ENCODE assay signal across 7 cellular contexts in genomic region chr17:32144442-32144841, GRCh38. TPM values are rescaled to one million over a fixed set of nuclear protein-coding genes. Genes with fewer than 3 reads are reported as not detected.
DNase-seq lines count a peak whose midpoint lies in the region; ATAC-seq and TF ChIP-seq lines count a peak whose summit lies in the region.
"Not testable (repeated sequence)": the region's sequence is repeated elsewhere in the genome, so short reads cannot be mapped to it uniquely, and the experiment has no call there.

No MANE protein-coding gene starts in this region.

- not testable (repeated sequence) for H3K27ac Mint-ChIP-seq in CD4-positive, CD25-positive, alpha-beta regulatory T cell; activated naive CD8-positive, alpha-beta T cell
- peak overlapping the region in 1 of 9 donors; percentile 77 for H3K27ac Mint-ChIP-seq in naive thymus-derived CD4-positive, alpha-beta T cell

- H3K4me2 ChIP-seq in Karpas-422 (ENCODE audit: low read depth, low read length, poor library complexity, severe bottlenecking), result peak overlapping the region; percentile 84

- not testable (repeated sequence) for H3K9ac ChIP-seq in Karpas-422 (ENCODE audit: low read length)

- ATAC-seq in CD4-positive, CD25-positive, alpha-beta regulatory T cell (ENCODE audit: low read depth in 2 of 2); naive thymus-derived CD4-positive, alpha-beta T cell; gastrocnemius medialis: not testable (repeated sequence)

- intact Hi-C loops in naive thymus-derived CD4-positive, alpha-beta T cell (cut with micrococcal nuclease), result loop anchor here in 1 of 2 donors (5.0 kb wide), 1 partner anchor 208 kb away; the partner anchor contains the start of gene ZNF207
- intact Hi-C loops in gastrocnemius medialis (cut with DNase I; ENCODE audit: low total_unique reads), result loop anchor here (5.0 kb wide), 1 partner anchor 1667 kb away; the partner anchor contains the start of gene GOSR1

- H3K9me3 Mint-ChIP-seq in CD4-positive, CD25-positive, alpha-beta regulatory T cell; activated naive CD8-positive, alpha-beta T cell (ENCODE audit: low read depth); naive thymus-derived CD4-positive, alpha-beta T cell: not testable (repeated sequence)

- not testable (repeated sequence) for H3K27ac ChIP-seq in CD4-positive, CD25-positive, alpha-beta regulatory T cell (ENCODE audit: insufficient read depth, low read length, poor library complexity, severe bottlenecking); Karpas-422 (ENCODE audit: low read length); naive thymus-derived CD4-positive, alpha-beta T cell (ENCODE audit: low read depth, low read length)
- H3K27ac ChIP-seq in VCaP, result peak overlapping the region; percentile 96
- H3K27ac ChIP-seq in cardiac muscle cell, result peak overlapping the region; percentile 92
- H3K27ac ChIP-seq in gastrocnemius medialis, result peak overlapping the region; percentile 89 to 98 (median 92)

- H3K4me3 ChIP-seq in CD4-positive, CD25-positive, alpha-beta regulatory T cell (ENCODE audit: low read depth, low read length); Karpas-422 (ENCODE audit: low read length); cardiac muscle cell; naive thymus-derived CD4-positive, alpha-beta T cell (ENCODE audit: low read length); gastrocnemius medialis: not testable (repeated sequence)

- not testable (repeated sequence) for H3K27me3 ChIP-seq in CD4-positive, CD25-positive, alpha-beta regulatory T cell (ENCODE audit: control insufficient read depth, insufficient read depth, low read length); Karpas-422 (ENCODE audit: low read length); cardiac muscle cell; naive thymus-derived CD4-positive, alpha-beta T cell (ENCODE audit: control insufficient read depth in 2 of 2, insufficient read depth in 2 of 2, low read length in 2 of 2); gastrocnemius medialis

- peaks cover 12% of the 10 kb centered on the region for H3K27me3 Mint-ChIP-seq in CD4-positive, CD25-positive, alpha-beta regulatory T cell
- H3K27me3 Mint-ChIP-seq in activated naive CD8-positive, alpha-beta T cell; naive thymus-derived CD4-positive, alpha-beta T cell: not testable (repeated sequence)

- H3K9me2 ChIP-seq in Karpas-422 (replicated peaks; ENCODE audit: insufficient read depth, low read length), result not testable (repeated sequence)

- in situ Hi-C loops in gastrocnemius medialis (cut with MboI; ENCODE audit: low sequenced_read_pairs in 4 of 4), result loop anchor here in 2 of 4 donors (5.0 to 10.0 kb wide), 2 partner anchors 130 to 137 kb away; partner anchors contain the start of gene LRRC37B (in 1 of the 2)

- peaks cover 63% of the 10 kb centered on the region for H3K79me2 ChIP-seq in Karpas-422 (ENCODE audit: low read length)

- TF ChIP-seq CTCF in VCaP (conservative IDR thresholded peaks at IDR 0.05); cardiac muscle cell (IDR thresholded peaks at IDR 0.05; ENCODE audit: low read depth, low read length); gastrocnemius medialis (IDR thresholded peaks at IDR 0.05 in 4 of 5, conservative IDR thresholded peaks at IDR 0.05 in 1 of 5): not testable (repeated sequence)

- CTCF ChIA-PET in naive thymus-derived CD4-positive, alpha-beta T cell (lab: Charles Lee), result not testable (repeated sequence)

- H3K4me1 Mint-ChIP-seq in CD4-positive, CD25-positive, alpha-beta regulatory T cell, result peaks cover 22 to 47% (median 30%) of the 10 kb centered on the region in 4 donors
- peaks cover 49% of the 10 kb centered on the region for H3K4me1 Mint-ChIP-seq in activated naive CD8-positive, alpha-beta T cell (ENCODE audit: low read depth)
- H3K4me1 Mint-ChIP-seq in naive thymus-derived CD4-positive, alpha-beta T cell, result peaks cover 15 to 52% (median 42%) of the 10 kb centered on the region in 7 donors

- peak overlapping the region; percentile 68 to 99 (median 96) for H3K4me3 Mint-ChIP-seq in CD4-positive, CD25-positive, alpha-beta regulatory T cell
- peak overlapping the region; percentile 95 for H3K4me3 Mint-ChIP-seq in activated naive CD8-positive, alpha-beta T cell
- H3K4me3 Mint-ChIP-seq in naive thymus-derived CD4-positive, alpha-beta T cell, result peak overlapping the region in 6 of 10 donors; percentile 8 to 100 (median 92)

- H3K9me3 ChIP-seq in CD4-positive, CD25-positive, alpha-beta regulatory T cell (ENCODE audit: control insufficient read depth in 2 of 2, low read length in 2 of 2); Karpas-422 (ENCODE audit: low read length); cardiac muscle cell (ENCODE audit: low read depth); naive thymus-derived CD4-positive, alpha-beta T cell (ENCODE audit: control insufficient read depth in 2 of 3, low read length in 3 of 3); gastrocnemius medialis: not testable (repeated sequence)

- not testable (repeated sequence) for H4K20me1 ChIP-seq in Karpas-422 (ENCODE audit: insufficient read depth, low read depth, low read length)

- H3K36me3 Mint-ChIP-seq in CD4-positive, CD25-positive, alpha-beta regulatory T cell; activated naive CD8-positive, alpha-beta T cell; naive thymus-derived CD4-positive, alpha-beta T cell: not testable (repeated sequence)

- not testable (repeated sequence) for H2AFZ ChIP-seq in Karpas-422 (ENCODE audit: low read length)

- not testable (repeated sequence) for H3K36me3 ChIP-seq in CD4-positive, CD25-positive, alpha-beta regulatory T cell (ENCODE audit: control insufficient read depth, insufficient read depth, low read length); Karpas-422 (ENCODE audit: insufficient read depth, low read length); cardiac muscle cell; naive thymus-derived CD4-positive, alpha-beta T cell (ENCODE audit: control insufficient read depth in 2 of 3, insufficient read depth in 3 of 3, low read length in 3 of 3); gastrocnemius medialis

- not testable (repeated sequence) for TF ChIP-seq POLR2A in gastrocnemius medialis (IDR thresholded peaks at IDR 0.05)

- H3K4me1 ChIP-seq in CD4-positive, CD25-positive, alpha-beta regulatory T cell (ENCODE audit: control insufficient read depth, insufficient read depth, low read length, poor library complexity, severe bottlenecking), result peaks cover 29% of the 10 kb centered on the region
- H3K4me1 ChIP-seq in Karpas-422 (ENCODE audit: low read length), result peaks cover 21% of the 10 kb centered on the region
- H3K4me1 ChIP-seq in cardiac muscle cell (ENCODE audit: low read depth), result not testable (repeated sequence)
- H3K4me1 ChIP-seq in naive thymus-derived CD4-positive, alpha-beta T cell (ENCODE audit: control insufficient read depth in 2 of 2, insufficient read depth in 2 of 2, low read length in 2 of 2), result peaks cover 5 to 18% of the 10 kb centered on the region in 2 donors
- H3K4me1 ChIP-seq in gastrocnemius medialis, result peaks cover 32% of the 10 kb centered on the region in 2 donors

- DNase-seq in CD4-positive, CD25-positive, alpha-beta regulatory T cell; Karpas-422; cardiac muscle cell (ENCODE audit: low read depth in 1 of 2, low spot score in 1 of 2); naive thymus-derived CD4-positive, alpha-beta T cell; gastrocnemius medialis: not testable (repeated sequence)

- POLR2A ChIA-PET in naive thymus-derived CD4-positive, alpha-beta T cell (lab: Charles Lee), result not testable (repeated sequence)

RNA-seq across cellular contexts. Expression of gene RHOT1, which starts 2.1 kb away (rescaled TPM):
- 22.9 TPM for total RNA-seq in CD4-positive, CD25-positive, alpha-beta regulatory T cell
- polyA plus RNA-seq in CD4-positive, CD25-positive, alpha-beta regulatory T cell, result 10 to 100 TPM; 22.2 to 28.7 (median 27.6) TPM
- total RNA-seq in Karpas-422 (2014; rRNA removed; shearing (Covaris generic); ENCODE audit: low replicate concordance), result 36.9 and 87.5 TPM in 2 replicates
- total RNA-seq in cardiac muscle cell, result 33.7 and 47.1 TPM in 2 replicates
- 62.0 and 84.9 TPM in 2 replicates for polyA plus RNA-seq in cardiac muscle cell
- 10 to 100 TPM; 24.3 to 31.7 (median 29.3) TPM for total RNA-seq in naive thymus-derived CD4-positive, alpha-beta T cell
- polyA plus RNA-seq in naive thymus-derived CD4-positive, alpha-beta T cell, result 10 to 100 TPM; 28.5 to 29.6 TPM
- total RNA-seq in gastrocnemius medialis, result 10 to 100 TPM; 30.8 to 67.5 (median 36.2) TPM
